13 cellular contexts compared by ENCODE assay signal in the genomic region with DNA sequence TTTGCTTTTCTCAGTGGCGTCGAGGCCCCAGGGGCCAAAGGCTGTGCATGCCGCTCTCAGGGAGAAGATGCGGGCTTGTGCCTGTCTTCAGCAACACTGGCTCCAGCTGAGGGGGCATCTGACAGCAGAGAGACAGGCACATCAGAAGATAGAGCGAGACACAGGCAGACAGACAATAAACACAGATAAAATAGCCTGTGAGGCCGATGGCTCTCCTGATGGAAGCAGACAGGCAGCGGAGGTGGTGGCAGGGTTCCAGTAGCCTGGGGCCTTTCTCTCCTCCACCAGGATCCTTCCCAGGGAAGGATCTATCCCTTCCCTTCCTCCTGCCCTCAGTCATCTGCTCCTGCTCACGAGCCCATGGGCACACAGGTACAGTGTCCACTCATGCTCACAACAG. TPM values are rescaled to one million over a fixed set of nuclear protein-coding genes. Genes with fewer than 3 reads are reported as not detected.
"Had no signal": no experiment of that assay in that cellular context is flagged by ENCODE, and none has a peak within 500 bp of the region (broad histone marks: within the 10 kb centered on the region; RNA-seq: fewer than 3 reads in every experiment).

No MANE protein-coding gene starts in this region.

- H3K27ac Mint-ChIP-seq: activated CD4-positive, alpha-beta T cell treated with anti-CD3 and anti-CD28 coated beads, Interleukin-2, amount 10 ng/mL, durations not matched to agents 7 days and 5 days; activated naive CD4-positive, alpha-beta T cell treated with anti-CD3 and anti-CD28 coated beads for 36 hours; nephron progenitor cell had no signal

- H3K9me3 Mint-ChIP-seq: activated CD4-positive, alpha-beta T cell treated with anti-CD3 and anti-CD28 coated beads, Interleukin-2, amount 10 ng/mL, durations not matched to agents 7 days and 5 days; activated naive CD4-positive, alpha-beta T cell treated with anti-CD3 and anti-CD28 coated beads for 36 hours; nephron progenitor cell had no signal

- H3K9me3 ChIP-seq: gastroesophageal sphincter had no signal

- H3K4me3 ChIP-seq: gastroesophageal sphincter had no signal

- H3K4me1 Mint-ChIP-seq: activated CD4-positive, alpha-beta T cell treated with anti-CD3 and anti-CD28 coated beads, Interleukin-2, amount 10 ng/mL, durations not matched to agents 7 days and 5 days had no signal

- H3K4me1 ChIP-seq: gastroesophageal sphincter had no signal

- H3K27ac ChIP-seq: gastroesophageal sphincter had no signal

- DNase-seq: activated CD4-positive, alpha-beta T cell treated with anti-CD3 and anti-CD28 coated beads, Interleukin-2, amount 10 ng/mL, durations not matched to agents 7 days and 5 days; activated CD4-positive, CD25-positive, alpha-beta regulatory T cell; activated CD8-positive, alpha-beta memory T cell treated with anti-CD3 and anti-CD28 coated beads for 24 hours; activated naive CD4-positive, alpha-beta T cell treated with anti-CD3 and anti-CD28 coated beads for 36 hours; cortex of kidney; effector memory CD4-positive, alpha-beta T cell; kidney; left ventricle myocardium superior; mesendoderm; nephron progenitor cell; right cardiac atrium; small intestine had no signal

- H3K36me3 ChIP-seq: gastroesophageal sphincter had no signal

- H3K4me3 Mint-ChIP-seq: activated CD4-positive, alpha-beta T cell treated with anti-CD3 and anti-CD28 coated beads, Interleukin-2, amount 10 ng/mL, durations not matched to agents 7 days and 5 days; activated naive CD4-positive, alpha-beta T cell treated with anti-CD3 and anti-CD28 coated beads for 36 hours; nephron progenitor cell had no signal

- ATAC-seq: gastroesophageal sphincter, left ventricle myocardium superior, right cardiac atrium had no signal

RNA-seq across cellular contexts. Expression of a gene that starts 16.6 kb away (rescaled TPM):
- total RNA-seq: activated CD4-positive, alpha-beta T cell treated with anti-CD3 and anti-CD28 coated beads, Interleukin-2, amount 10 ng/mL, durations not matched to agents 7 days and 5 days; activated naive CD4-positive, alpha-beta T cell treated with anti-CD3 and anti-CD28 coated beads for 36 hours had no signal
